In the genomic region with DNA sequence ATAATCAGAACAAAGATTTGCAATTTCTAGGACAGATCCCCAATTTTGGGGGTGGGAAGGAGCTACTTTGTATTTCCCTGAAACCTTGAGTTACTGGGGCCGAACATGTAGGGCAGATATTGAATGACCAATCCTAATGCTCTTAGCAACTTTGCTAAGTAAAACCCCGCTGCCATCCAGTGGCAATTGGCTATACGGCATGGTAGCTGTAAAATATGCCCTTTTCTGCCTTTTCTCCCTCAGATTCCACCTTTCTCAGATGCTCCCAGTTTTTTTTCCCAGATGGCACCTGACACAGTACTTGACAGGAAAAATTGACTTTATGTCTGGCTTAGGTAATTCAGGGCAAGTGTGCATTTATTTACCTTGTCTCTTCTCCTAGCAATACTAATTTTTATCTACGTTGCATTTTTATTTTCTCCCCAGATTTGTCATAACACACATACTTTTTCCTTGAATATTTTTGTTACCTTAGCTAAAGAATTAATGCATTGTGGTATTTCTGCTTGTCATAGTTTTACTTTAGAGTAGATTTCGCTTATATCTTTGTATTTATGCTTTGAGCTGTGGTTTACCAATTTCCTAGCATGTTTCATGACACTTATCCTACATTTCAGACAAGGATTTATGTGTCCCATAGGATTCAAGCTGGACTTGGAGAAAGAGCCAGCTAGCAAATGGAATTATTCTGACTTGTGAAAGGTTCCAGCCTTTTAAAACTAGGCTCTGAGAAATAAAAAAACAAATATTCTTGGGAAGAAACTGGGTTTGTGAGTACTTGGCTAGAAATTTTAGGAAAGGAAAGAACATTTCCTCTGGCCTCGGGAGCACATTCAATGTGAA, we compare ENCODE assay signal across 10 cellular contexts. TPM values are rescaled to one million over a fixed set of nuclear protein-coding genes. Genes with fewer than 3 reads are reported as not detected.
DNase-seq lines count a peak whose midpoint lies in the region; ATAC-seq, FAIRE-seq and TF ChIP-seq lines count a peak whose summit lies in the region.
"Had no signal": no experiment of that assay in that cellular context is flagged by ENCODE, and none has a peak within 500 bp of the region (broad histone marks: within the 10 kb centered on the region; RNA-seq: fewer than 3 reads in every experiment).

No MANE protein-coding gene starts in this region.

- FAIRE-seq in small intestine (lab: Jason Lieb, UNC) = no peak

- TF ChIP-seq CTCF in CD14-positive monocyte (IDR thresholded peaks at IDR 0.05) (peak; percentile 84), MCF 10A (IDR thresholded peaks at IDR 0.05; ENCODE audit: unreplicated experiment) (peak; percentile 73)

- H3K36me3 Mint-ChIP-seq in CD14-positive monocyte (peaks cover 15 to 28% of the 10 kb centered on the region in 2 donors), MCF 10A (ENCODE audit: insufficient read depth, unreplicated experiment) (peaks cover 88% of the 10 kb centered on the region)

- peaks cover 0 to 2% (median 0%) of the 10 kb centered on the region in 7 donors for H3K9me3 Mint-ChIP-seq in CD14-positive monocyte
- H3K9me3 Mint-ChIP-seq in MCF 10A (ENCODE audit: unreplicated experiment) = no peaks in the 10 kb centered on the region
- H3K9me3 Mint-ChIP-seq: stimulated activated naive CD8-positive, alpha-beta T cell treated with anti-CD3 and anti-CD28 coated beads, Interleukin-15, Interleukin-2, amounts not matched to agents 100 ng/mL and 50 ng/mL, for 24 hours had no signal

- TF ChIP-seq POLR2A in GM18505 (IDR thresholded peaks at IDR 0.05; ENCODE audit: borderline replicate concordance, extremely low read depth, insufficient read depth, insufficient read length) = no peak

- no peaks in the 10 kb centered on the region for H3K36me3 ChIP-seq in small intestine (ENCODE audit: control insufficient read depth in 2 of 2, insufficient read depth in 2 of 2, low read length in 2 of 2)

- POLR2A ChIA-PET in MCF 10A (lab: Yijun Ruan, JAX) = interaction anchor here (0.6 to 5.3 kb wide), 24 partner anchors 9 to 1009 kb away, joined by 3 to 54 read pairs (median 4); partner anchors contain the start of gene PIK3R1

- H3K4me1 ChIP-seq in small intestine (ENCODE audit: control insufficient read depth in 2 of 2, insufficient read depth in 1 of 2, low read depth in 1 of 2, low read length in 1 of 2) = peaks cover 13 to 34% of the 10 kb centered on the region in 2 donors

- WGBS in small intestine, 3 donors = 30 to 47% (median 37%) methylated on average over 6 of the region's 6 CpGs

- no peaks in the 10 kb centered on the region for H3K9me3 ChIP-seq in small intestine (ENCODE audit: control insufficient read depth, low read depth)
- H3K9me3 ChIP-seq: SJSA1 had no signal

- H3K4me1 Mint-ChIP-seq in CD14-positive monocyte (peaks cover 67% of the 10 kb centered on the region), MCF 10A (ENCODE audit: insufficient read depth, unreplicated experiment) (peaks cover 83% of the 10 kb centered on the region)

- H3K4me3 ChIP-seq in small intestine (ENCODE audit: low read depth in 1 of 2, low read length in 2 of 2) = no peak overlapping the region
- H3K4me3 ChIP-seq: SJSA1 had no signal

- intact Hi-C loops in CD14-positive monocyte (cut with micrococcal nuclease) (loop anchor here (5.0 to 10.0 kb wide), 3 partner anchors 36 to 1008 kb away; partner anchors contain the start of gene PIK3R1 (in 1 of the 2)), MCF 10A (cut with micrococcal nuclease) (loop anchor here (1.0 to 2.0 kb wide), 5 partner anchors 38 to 1096 kb away; partner anchors contain the start of gene PIK3R1)

- H3K4me3 Mint-ChIP-seq in CD14-positive monocyte (no peak overlapping the region), MCF 10A (ENCODE audit: unreplicated experiment) (peak overlapping the region; percentile 61)

- in situ Hi-C loops in SK-MEL-5 (cut with HindIII; ENCODE audit: low pct_unique_long_range_greater_than_20kb, low sequenced_read_pairs) = no loop called here

- BruUV-seq in MCF 10A (replicated peaks; lab: Mats Ljungman, UMichigan) = no TSS peak

- CTCF ChIA-PET in MCF 10A (lab: Yijun Ruan, JAX) = interaction anchor here (0.6 to 2.4 kb wide), 28 partner anchors 9 to 1507 kb away, joined by 3 to 16 read pairs (median 4); no protein-coding TSS in a partner anchor

- ATAC-seq in GM18867 (IDR thresholded peaks at IDR 0.05; ENCODE audit: unreplicated experiment) = peak; percentile 74
- ATAC-seq in GM18505 (IDR thresholded peaks at IDR 0.05; ENCODE audit: unreplicated experiment) = no peak

- DNase-seq in CD14-positive monocyte (ENCODE audit: low spot score) (peak; percentile 52), HuH-7 (ENCODE audit: low spot score) (peak; percentile 49), SK-MEL-5 (ENCODE audit: low read depth, low spot score) (peak; percentile 86), MCF 10A (ENCODE audit: unreplicated experiment) (peak; percentile 66), iPS-NIHi11 (ENCODE audit: low spot score) (peak; percentile 75), small intestine (peak; percentile 54)

- H3K27me3 ChIP-seq in small intestine (ENCODE audit: control insufficient read depth in 2 of 2, insufficient read depth in 2 of 2, low read length in 2 of 2) = no peaks in the 10 kb centered on the region
- H3K27me3 ChIP-seq: SJSA1 had no signal

- no peaks in the 10 kb centered on the region for H3K27me3 Mint-ChIP-seq in CD14-positive monocyte (ENCODE audit: low read depth in 3 of 3)
- no peaks in the 10 kb centered on the region for H3K27me3 Mint-ChIP-seq in MCF 10A (ENCODE audit: insufficient read depth, unreplicated experiment)
- H3K27me3 Mint-ChIP-seq: stimulated activated naive CD8-positive, alpha-beta T cell treated with anti-CD3 and anti-CD28 coated beads, Interleukin-15, Interleukin-2, amounts not matched to agents 100 ng/mL and 50 ng/mL, for 24 hours had no signal

- peak overlapping the region in 1 of 2 donors; percentile 18 for H3K27ac ChIP-seq in small intestine (ENCODE audit: low read depth in 1 of 2, low read length in 1 of 2)
- H3K27ac ChIP-seq: SJSA1 had no signal

- H3K27ac Mint-ChIP-seq in CD14-positive monocyte (peak overlapping the region in 1 of 7 donors; percentile 54), MCF 10A (ENCODE audit: low read depth, unreplicated experiment) (peak overlapping the region; percentile 47)

RNA-seq across cellular contexts. Expression of gene PIK3R1, which starts 37.3 kb away (rescaled TPM):
- 10 to 100 TPM; 10.5 to 25.5 TPM for polyA plus RNA-seq in CD14-positive monocyte
- 60.0 and 64.6 TPM in 2 replicates for total RNA-seq in SK-MEL-5 (2014; rRNA removed; shearing (Covaris generic))
- 17.5 and 22.0 TPM in 2 replicates for polyA plus RNA-seq in SK-MEL-5 (2015; cell fraction: cytosol; rRNA removed)
- 36.6 and 58.0 TPM in 2 replicates for polyA plus RNA-seq in SK-MEL-5 (2015; cell fraction: nucleus; rRNA removed)
- 124 and 151 TPM in 2 replicates for total RNA-seq in MCF 10A (2022)
- 10 to 100 TPM in 1 of 3 donors, 1 to 10 TPM in 2; 9.2 to 31.1 (median 9.8) TPM for polyA plus RNA-seq in small intestine
